Comparison of ENCODE assay signal across 22 cellular contexts in genomic region chr1:40247655-40248054, GRCh38. TPM values are rescaled to one million over a fixed set of nuclear protein-coding genes. Genes with fewer than 3 reads are reported as not detected.
"Had no signal": no experiment of that assay in that cellular context is flagged by ENCODE, and none has a peak within 500 bp of the region (broad histone marks: within the 10 kb centered on the region; RNA-seq: fewer than 3 reads in every experiment).

Gene TMCO2, plus strand, starts transcription at chr1:40247937. Its CDS starts 57 bp downstream, at chr1:40247994.

- H3K27me3 ChIP-seq: body of pancreas, cardiac muscle cell, heart right ventricle, left lung, right atrium auricular region, tibial nerve had no signal

- H3K27ac ChIP-seq: body of pancreas, cardiac muscle cell, heart right ventricle, left lung, prostate gland, right atrium auricular region, tibial nerve had no signal

- DNase-seq: activated CD4-positive, alpha-beta T cell treated with anti-CD3 and anti-CD28 coated beads for 1 hour; activated CD4-positive, alpha-beta T cell treated with anti-CD3 and anti-CD28 coated beads, Interleukin-2, amount 50 U/mL, for 1 hour; activated CD8-positive, alpha-beta T cell treated with anti-CD3 and anti-CD28 coated beads, Interleukin-2, amount 10 ng/mL, durations not matched to agents 7 days and 5 days; activated gamma-delta T cell treated with Interleukin-2 at 50 U/mL for 16 hours; anterior cingulate cortex; body of pancreas; foreskin fibroblast; heart right ventricle; left lung; mammary epithelial cell; natural killer cell; stimulated activated CD4-positive, alpha-beta T cell treated with anti-CD3 and anti-CD28 coated beads, Interleukin-4, amount 100 ng/mL, for 24 hours had no signal

- H3K4me1 ChIP-seq: body of pancreas, left lung, prostate gland, tibial nerve had no signal

- H3K4me3 ChIP-seq: body of pancreas, cardiac muscle cell, heart right ventricle, left lung, prostate gland, right atrium auricular region, tibial nerve had no signal

- ATAC-seq: activated CD8-positive, alpha-beta T cell treated with anti-CD3 and anti-CD28 coated beads, Interleukin-2, amount 10 ng/mL, durations not matched to agents 7 days and 5 days; body of pancreas; heart right ventricle; left lung; natural killer cell had no signal

- H3K36me3 ChIP-seq: cardiac muscle cell, heart right ventricle, left lung, prostate gland, right atrium auricular region, tibial nerve had no signal

- H3K9me3 ChIP-seq: body of pancreas, heart right ventricle, left lung, prostate gland, right atrium auricular region, tibial nerve had no signal

RNA-seq across cellular contexts. Expression of gene TMCO2, which starts in this region (rescaled TPM):
- total RNA-seq: activated CD8-positive, alpha-beta T cell treated with anti-CD3 and anti-CD28 coated beads, Interleukin-2, amount 10 ng/mL, durations not matched to agents 7 days and 5 days; body of pancreas; cardiac muscle cell; cerebellum; fibroblast of lung; heart right ventricle; mammary epithelial cell; mesothelial cell of epicardium; natural killer cell; osteocyte; right atrium auricular region; tibial nerve; urinary bladder had no signal
- polyA plus RNA-seq: cardiac muscle cell, fibroblast of lung, heart right ventricle, keratinocyte, mammary epithelial cell, urinary bladder had no signal
